In genomic region chr1:108785880-108786279, GRCh38 we compare ENCODE assay signal across 17 cellular contexts. TPM values are rescaled to one million over a fixed set of nuclear protein-coding genes. Genes with fewer than 3 reads are reported as not detected.
DNase-seq lines count a peak whose midpoint lies in the region; ATAC-seq and TF ChIP-seq lines count a peak whose summit lies in the region.
"Had no signal": no experiment of that assay in that cellular context is flagged by ENCODE, and none has a peak within 500 bp of the region (broad histone marks: within the 10 kb centered on the region; RNA-seq: fewer than 3 reads in every experiment).

No MANE protein-coding gene starts in this region.

- 89 to 91% methylated on average over 1 to 2 of the region's 2 CpGs for WGBS in endodermal cell (ENCODE audit: insufficient coverage in 1 of 2, insufficient read length in 1 of 2), 2 experiments

- H3K27ac ChIP-seq in HEK293 (ENCODE audit: extremely low read depth, low read depth, low read length) (no peak overlapping the region), endodermal cell (ENCODE audit: low read depth, low read length) (no peak overlapping the region), osteoblast (ENCODE audit: low read depth, low read length) (no peak overlapping the region)
- H3K27ac ChIP-seq: 22Rv1; A549; BLaER1 treated with 17β-estradiol and CSF1 and Interleukin-3, amounts not matched to agents 10 nM and 100 nM; C4-2B had no signal

- no peaks in the 10 kb centered on the region for H3K4me1 Mint-ChIP-seq in endodermal cell
- no peaks in the 10 kb centered on the region for H3K4me1 Mint-ChIP-seq in stimulated activated naive B cell treated with anti-CD40 and anti-IgM and Interleukin-4, amounts not matched to agents 10 μg/mL and 1 μg/mL and 100 μg/mL, for 72 hours
- H3K4me1 Mint-ChIP-seq: B cell had no signal

- H4K20me1 ChIP-seq in osteoblast (ENCODE audit: insufficient read depth, low read length), result no peaks in the 10 kb centered on the region
- H4K20me1 ChIP-seq: BLaER1 treated with 17β-estradiol and CSF1 and Interleukin-3, amounts not matched to agents 10 nM and 100 nM had no signal

- H3K27me3 ChIP-seq in endodermal cell (ENCODE audit: control insufficient read depth, insufficient read depth, low read length, poor library complexity, severe bottlenecking) (no peaks in the 10 kb centered on the region), osteoblast (ENCODE audit: insufficient read depth, low read length) (no peaks in the 10 kb centered on the region)
- H3K27me3 ChIP-seq: BLaER1 treated with 17β-estradiol and CSF1 and Interleukin-3, amounts not matched to agents 10 nM and 100 nM had no signal

- H3K27me3 Mint-ChIP-seq in endodermal cell (ENCODE audit: insufficient read depth), result no peaks in the 10 kb centered on the region
- no peaks in the 10 kb centered on the region for H3K27me3 Mint-ChIP-seq in stimulated activated naive B cell treated with anti-CD40 and anti-IgM and Interleukin-4, amounts not matched to agents 10 μg/mL and 1 μg/mL and 100 μg/mL, for 72 hours
- H3K27me3 Mint-ChIP-seq: B cell; CD4-positive, alpha-beta T cell had no signal

- H3K4me3 Mint-ChIP-seq in endodermal cell, result no peak overlapping the region
- H3K4me3 Mint-ChIP-seq in stimulated activated naive B cell treated with anti-CD40 and anti-IgM and Interleukin-4, amounts not matched to agents 10 μg/mL and 1 μg/mL and 100 μg/mL, for 72 hours, result no peak overlapping the region
- H3K4me3 Mint-ChIP-seq: B cell; CD4-positive, alpha-beta T cell; CD8-positive, alpha-beta T cell had no signal

- H3K9me3 ChIP-seq in HEK293 (ENCODE audit: control insufficient read depth, insufficient read depth, low read depth, low read length) (no peaks in the 10 kb centered on the region), endodermal cell (ENCODE audit: control insufficient read depth, low read length) (peaks cover 77% of the 10 kb centered on the region), osteoblast (ENCODE audit: low read depth, low read length) (peaks cover 9% of the 10 kb centered on the region)

- no peak for ATAC-seq in stimulated activated naive B cell treated with anti-CD40 and anti-IgM and Interleukin-4, amounts not matched to agents 10 μg/mL and 1 μg/mL and 100 μg/mL, for 72 hours (replicated peaks)
- no peak for ATAC-seq in GM19324 (IDR thresholded peaks at IDR 0.05; ENCODE audit: low FRiP score, unreplicated experiment)
- ATAC-seq: A549; CD8-positive, alpha-beta T cell had no signal

- H3K9me3 Mint-ChIP-seq in endodermal cell, result peaks cover 65% of the 10 kb centered on the region
- peaks cover 10 to 18% of the 10 kb centered on the region in 2 donors for H3K9me3 Mint-ChIP-seq in stimulated activated naive B cell treated with anti-CD40 and anti-IgM and Interleukin-4, amounts not matched to agents 10 μg/mL and 1 μg/mL and 100 μg/mL, for 72 hours

- H3K4me3 ChIP-seq in HEK293 (ENCODE audit: low read depth, low read length) (no peak overlapping the region), endodermal cell (ENCODE audit: low read length) (peak overlapping the region; percentile 63), osteoblast (ENCODE audit: insufficient read depth, low read length) (no peak overlapping the region)
- H3K4me3 ChIP-seq: A549 had no signal

- no peak overlapping the region for H2AFZ ChIP-seq in osteoblast (ENCODE audit: low read length)

- H3K4me2 ChIP-seq in osteoblast (ENCODE audit: insufficient read depth, low read length), result no peak overlapping the region
- H3K4me2 ChIP-seq: A549; BLaER1 treated with 17β-estradiol and CSF1 and Interleukin-3, amounts not matched to agents 10 nM and 100 nM had no signal

- CTCF ChIA-PET in HEK293 (lab: Yijun Ruan, JAX), result interaction anchor here (0.6 kb wide), 1 partner anchor 49 kb away, joined by 3 read pairs; no protein-coding TSS in a partner anchor

- H3K36me3 ChIP-seq in HEK293 (ENCODE audit: control insufficient read depth in 2 of 2, insufficient read depth in 1 of 2, low read length in 2 of 2), result peaks cover 0 to 53% of the 10 kb centered on the region in 2 experiments; a peak in 2 of 3 replicates
- H3K36me3 ChIP-seq in endodermal cell (ENCODE audit: control insufficient read depth, insufficient read depth, low read length), result peaks cover 80% of the 10 kb centered on the region
- peaks cover 47% of the 10 kb centered on the region for H3K36me3 ChIP-seq in osteoblast (ENCODE audit: insufficient read depth, low read length)

- no peak overlapping the region for H3K9ac ChIP-seq in endodermal cell (ENCODE audit: extremely low read depth, low read length, poor library complexity, severe bottlenecking)
- H3K9ac ChIP-seq: BLaER1 treated with 17β-estradiol and CSF1 and Interleukin-3, amounts not matched to agents 10 nM and 100 nM had no signal

- H3K27ac Mint-ChIP-seq in endodermal cell, result no peak overlapping the region
- H3K27ac Mint-ChIP-seq in stimulated activated naive B cell treated with anti-CD40 and anti-IgM and Interleukin-4, amounts not matched to agents 10 μg/mL and 1 μg/mL and 100 μg/mL, for 72 hours, result peak overlapping the region; percentile 10
- H3K27ac Mint-ChIP-seq: B cell; CD4-positive, alpha-beta T cell; CD8-positive, alpha-beta T cell had no signal

- H3K4me1 ChIP-seq in HEK293 (ENCODE audit: control insufficient read depth, insufficient read depth, low read length) (no peaks in the 10 kb centered on the region), endodermal cell (ENCODE audit: control insufficient read depth, insufficient read depth, low read length) (no peaks in the 10 kb centered on the region), osteoblast (ENCODE audit: insufficient read depth, low read length) (no peaks in the 10 kb centered on the region)
- H3K4me1 ChIP-seq: A549; BLaER1 treated with 17β-estradiol and CSF1 and Interleukin-3, amounts not matched to agents 10 nM and 100 nM had no signal

- DNase-seq in endodermal cell (no peak), osteoblast (ENCODE audit: insufficient read length, low spot score, missing footprints) (no peak)
- DNase-seq in stimulated activated naive B cell treated with anti-CD40 and anti-IgM and Interleukin-4, amounts not matched to agents 10 μg/mL and 1 μg/mL and 100 μg/mL, for 72 hours, result no peak
- DNase-seq: AML-193; Caco-2; Calu3; CD4-positive, alpha-beta T cell; CD8-positive, alpha-beta T cell; DMS79 treated with DMSO at 0.1 percent for 48 hours; GF-D8 had no signal

- TF ChIP-seq CTCF in HEK293 (tag by site-specific recombination; IDR thresholded peaks at IDR 0.05) (no peak), endodermal cell (conservative IDR thresholded peaks at IDR 0.05) (no peak), osteoblast (IDR thresholded peaks at IDR 0.05; ENCODE audit: extremely low read depth, low read depth, low read length) (no peak)

- H3K79me2 ChIP-seq in osteoblast (ENCODE audit: insufficient read depth, low read length), result no peaks in the 10 kb centered on the region

- POLR2A ChIA-PET in HEK293 (lab: Yijun Ruan, JAX), result no interaction called here

- peaks cover 95% of the 10 kb centered on the region for H3K36me3 Mint-ChIP-seq in endodermal cell (ENCODE audit: low read depth)
- peaks cover 59 to 70% of the 10 kb centered on the region in 2 donors for H3K36me3 Mint-ChIP-seq in stimulated activated naive B cell treated with anti-CD40 and anti-IgM and Interleukin-4, amounts not matched to agents 10 μg/mL and 1 μg/mL and 100 μg/mL, for 72 hours

TF ChIP-seq in HEK293, 187 proteins besides CTCF, POLR2A, EP300 and RAD21:
- TF ChIP-seq, protein P1, sequence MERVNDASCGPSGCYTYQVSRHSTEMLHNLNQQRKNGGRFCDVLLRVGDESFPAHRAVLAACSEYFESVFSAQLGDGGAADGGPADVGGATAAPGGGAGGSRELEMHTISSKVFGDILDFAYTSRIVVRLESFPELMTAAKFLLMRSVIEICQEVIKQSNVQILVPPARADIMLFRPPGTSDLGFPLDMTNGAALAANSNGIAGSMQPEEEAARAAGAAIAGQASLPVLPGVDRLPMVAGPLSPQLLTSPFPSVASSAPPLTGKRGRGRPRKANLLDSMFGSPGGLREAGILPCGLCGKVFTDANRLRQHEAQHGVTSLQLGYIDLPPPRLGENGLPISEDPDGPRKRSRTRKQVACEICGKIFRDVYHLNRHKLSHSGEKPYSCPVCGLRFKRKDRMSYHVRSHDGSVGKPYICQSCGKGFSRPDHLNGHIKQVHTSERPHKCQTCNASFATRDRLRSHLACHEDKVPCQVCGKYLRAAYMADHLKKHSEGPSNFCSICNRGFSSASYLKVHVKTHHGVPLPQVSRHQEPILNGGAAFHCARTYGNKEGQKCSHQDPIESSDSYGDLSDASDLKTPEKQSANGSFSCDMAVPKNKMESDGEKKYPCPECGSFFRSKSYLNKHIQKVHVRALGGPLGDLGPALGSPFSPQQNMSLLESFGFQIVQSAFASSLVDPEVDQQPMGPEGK (tag by site-specific recombination; IDR thresholded peaks at IDR 0.05), result no peak
- TF ChIP-seq ZNF335 (tag by site-specific recombination; conservative IDR thresholded peaks at IDR 0.05), result no peak
- TF ChIP-seq KLF16 (tag by site-specific recombination; IDR thresholded peaks at IDR 0.05), result no peak
- no peak for TF ChIP-seq ZBTB26 (tag by site-specific recombination; optimal IDR thresholded peaks at IDR 0.05)
- TF ChIP-seq, protein P2, sequence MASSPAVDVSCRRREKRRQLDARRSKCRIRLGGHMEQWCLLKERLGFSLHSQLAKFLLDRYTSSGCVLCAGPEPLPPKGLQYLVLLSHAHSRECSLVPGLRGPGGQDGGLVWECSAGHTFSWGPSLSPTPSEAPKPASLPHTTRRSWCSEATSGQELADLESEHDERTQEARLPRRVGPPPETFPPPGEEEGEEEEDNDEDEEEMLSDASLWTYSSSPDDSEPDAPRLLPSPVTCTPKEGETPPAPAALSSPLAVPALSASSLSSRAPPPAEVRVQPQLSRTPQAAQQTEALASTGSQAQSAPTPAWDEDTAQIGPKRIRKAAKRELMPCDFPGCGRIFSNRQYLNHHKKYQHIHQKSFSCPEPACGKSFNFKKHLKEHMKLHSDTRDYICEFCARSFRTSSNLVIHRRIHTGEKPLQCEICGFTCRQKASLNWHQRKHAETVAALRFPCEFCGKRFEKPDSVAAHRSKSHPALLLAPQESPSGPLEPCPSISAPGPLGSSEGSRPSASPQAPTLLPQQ (tag by site-specific recombination; IDR thresholded peaks at IDR 0.05), result no peak
- TF ChIP-seq ZNF837 (tag by site-specific recombination; IDR thresholded peaks at IDR 0.05), result no peak
- TF ChIP-seq ZFP3 (tag by site-specific recombination; IDR thresholded peaks at IDR 0.05; ENCODE audit: low read depth), result no peak
- peak; percentile 95 for TF ChIP-seq ZNF707 (tag by site-specific recombination; IDR thresholded peaks at IDR 0.05)

RNA-seq across cellular contexts. Expression of gene STXBP3, which starts 39.4 kb away (rescaled TPM):
- 10 to 100 TPM; 37.4 to 38.5 TPM for total RNA-seq in endodermal cell
- 43.5 TPM for polyA plus RNA-seq in endodermal cell (2013, experiment 1 of 2)
- polyA plus RNA-seq in endodermal cell (2013, experiment 2 of 2), result 51.4 TPM
- 63.1 and 68.4 TPM in 2 replicates for total RNA-seq in osteoblast
